ENCODE assay signal across 1 cellular context in the genomic region with DNA sequence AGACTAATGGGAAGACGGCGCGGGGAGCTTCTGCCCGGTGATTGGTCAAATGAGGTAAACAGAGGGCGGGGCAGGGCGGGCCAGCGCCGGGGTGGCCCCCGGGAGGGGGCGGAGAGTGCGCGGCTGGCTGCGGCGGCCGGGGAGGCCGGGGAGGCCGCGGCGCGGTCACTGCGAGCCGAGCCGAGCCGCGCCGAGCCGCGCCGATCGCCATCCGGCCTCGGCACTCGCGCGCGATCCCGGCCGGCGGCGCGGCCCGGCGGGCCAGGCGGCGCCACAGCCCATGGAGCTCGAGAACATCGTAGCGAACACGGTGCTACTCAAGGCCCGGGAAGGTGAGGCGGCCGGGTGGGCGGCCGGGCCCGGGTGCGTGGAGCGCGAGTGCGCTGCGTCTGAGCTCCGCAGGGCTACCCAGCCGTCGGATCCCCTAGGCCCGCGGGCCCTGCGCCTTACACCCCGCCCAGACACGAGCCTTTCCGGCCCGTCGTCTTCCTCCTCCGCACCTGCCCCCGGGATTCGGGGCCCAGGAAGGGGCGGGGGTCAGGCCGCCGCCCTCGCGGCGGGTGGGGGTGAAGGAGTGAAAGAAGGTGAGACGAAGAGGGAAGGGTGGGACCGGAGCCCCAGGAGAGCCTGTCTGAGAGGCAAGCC.
TF ChIP-seq lines count a peak whose summit lies in the region.

A gene (plus strand): TSS at position 111 of the 645 bp plus-strand sequence. CDS start 170 bp downstream, at position 281.

TF ChIP-seq in K562, 482 proteins besides CTCF, POLR2A, EP300 and RAD21 (continued from another document and continues in another):
- TF ChIP-seq, protein P1, sequence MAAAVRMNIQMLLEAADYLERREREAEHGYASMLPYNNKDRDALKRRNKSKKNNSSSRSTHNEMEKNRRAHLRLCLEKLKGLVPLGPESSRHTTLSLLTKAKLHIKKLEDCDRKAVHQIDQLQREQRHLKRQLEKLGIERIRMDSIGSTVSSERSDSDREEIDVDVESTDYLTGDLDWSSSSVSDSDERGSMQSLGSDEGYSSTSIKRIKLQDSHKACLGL (CRISPR knock-in tag; IDR thresholded peaks at IDR 0.05; ENCODE audit: borderline replicate concordance, poor library complexity, severe bottlenecking), result no peak
- TF ChIP-seq NFIX (CRISPR knock-in tag; IDR thresholded peaks at IDR 0.05; ENCODE audit: low read depth) (no peak), SAFB (IDR thresholded peaks at IDR 0.05; ENCODE audit: borderline replicate concordance, low read depth, low read length) (no peak), RBM15 (IDR thresholded peaks at IDR 0.05; ENCODE audit: insufficient read depth, low read length) (no peak), POLR3A (IDR thresholded peaks at IDR 0.05; ENCODE audit: borderline replicate concordance, extremely low read depth, insufficient read depth, insufficient read length) (no peak), GATAD2A (IDR thresholded peaks at IDR 0.05) (no peak), POLR3G (IDR thresholded peaks at IDR 0.05; ENCODE audit: extremely low read depth, insufficient read length, insufficient replicate concordance) (no peak), KDM4B (IDR thresholded peaks at IDR 0.05; ENCODE audit: borderline replicate concordance in 2 of 2, low read depth in 1 of 2) (no peak), HDAC8 (tag; IDR thresholded peaks at IDR 0.05) (no peak), ZNF436 (CRISPR knock-in tag; IDR thresholded peaks at IDR 0.05) (no peak), ZNF76 (CRISPR knock-in tag; IDR thresholded peaks at IDR 0.05; ENCODE audit: borderline replicate concordance) (no peak), U2AF1 (optimal IDR thresholded peaks at IDR 0.05; ENCODE audit: low read depth, low read length) (peak; percentile 61), MEF2D (tag; conservative IDR thresholded peaks at IDR 0.05; ENCODE audit: low read depth) (no peak), FOXA3 (CRISPR knock-in tag; conservative IDR thresholded peaks at IDR 0.05 in 1 of 2, IDR thresholded peaks at IDR 0.05 in 1 of 2) (no peak), ZNF134 (CRISPR knock-in tag; conservative IDR thresholded peaks at IDR 0.05) (no peak), KHSRP (IDR thresholded peaks at IDR 0.05) (no peak), GTF2F1 (IDR thresholded peaks at IDR 0.05; ENCODE audit: low read depth, low read length) (no peak), ZNF584 (CRISPR knock-in tag; IDR thresholded peaks at IDR 0.05; ENCODE audit: low read depth) (no peak), SLC30A9 (CRISPR knock-in tag; IDR thresholded peaks at IDR 0.05) (no peak), SMARCA5 (IDR thresholded peaks at IDR 0.05) (no peak), MEF2A (IDR thresholded peaks at IDR 0.05; ENCODE audit: control insufficient read depth, low read depth, low read length) (no peak), FOSL1 (tag; conservative IDR thresholded peaks at IDR 0.05) (0 out of 2 replicates have a peak, but pooled peaks have one; percentile 16), RBM17 (IDR thresholded peaks at IDR 0.05; ENCODE audit: borderline replicate concordance, low read depth, low read length) (no peak), ILF3 (IDR thresholded peaks at IDR 0.05; ENCODE audit: borderline replicate concordance) (no peak), CHD4 (IDR thresholded peaks at IDR 0.05; ENCODE audit: insufficient read depth, insufficient replicate concordance, low read depth, low read length, poor library complexity, severe bottlenecking) (no peak), HNRNPL (IDR thresholded peaks at IDR 0.05; ENCODE audit: low read depth, low read length) (no peak), ZNF174 (CRISPR knock-in tag; IDR thresholded peaks at IDR 0.05) (no peak), NELFE (IDR thresholded peaks at IDR 0.05; ENCODE audit: insufficient read depth, insufficient read length) (no peak), CBX2 (IDR thresholded peaks at IDR 0.05; ENCODE audit: insufficient read depth, low read length, poor library complexity, severe bottlenecking) (no peak), MYC (IDR thresholded peaks at IDR 0.05; ENCODE audit: low read depth, low read length) (peak; percentile 42; the same call in 1 of the 2 replicates), MYC (CRISPR knock-in tag; IDR thresholded peaks at IDR 0.05; ENCODE audit: borderline replicate concordance, low read depth) (no peak), TGIF2 (CRISPR knock-in tag; IDR thresholded peaks at IDR 0.05) (no peak), CREM (IDR thresholded peaks at IDR 0.05; ENCODE audit: low read depth) (peak; percentile 26; the same call in 1 of the 2 replicates), ZNF146 (CRISPR knock-in tag; IDR thresholded peaks at IDR 0.05; ENCODE audit: unreplicated experiment) (no peak), XRCC4 (IDR thresholded peaks at IDR 0.05; ENCODE audit: extremely low read depth, insufficient read depth, insufficient read length) (no peak), PTTG1 (tag; IDR thresholded peaks at IDR 0.05; ENCODE audit: low read depth) (no peak), DPF2 (IDR thresholded peaks at IDR 0.05) (no peak), ZBED1 (IDR thresholded peaks at IDR 0.05) (no peak), PML (IDR thresholded peaks at IDR 0.05; ENCODE audit: low read length) (no peak)
- TF ChIP-seq, protein P2, sequence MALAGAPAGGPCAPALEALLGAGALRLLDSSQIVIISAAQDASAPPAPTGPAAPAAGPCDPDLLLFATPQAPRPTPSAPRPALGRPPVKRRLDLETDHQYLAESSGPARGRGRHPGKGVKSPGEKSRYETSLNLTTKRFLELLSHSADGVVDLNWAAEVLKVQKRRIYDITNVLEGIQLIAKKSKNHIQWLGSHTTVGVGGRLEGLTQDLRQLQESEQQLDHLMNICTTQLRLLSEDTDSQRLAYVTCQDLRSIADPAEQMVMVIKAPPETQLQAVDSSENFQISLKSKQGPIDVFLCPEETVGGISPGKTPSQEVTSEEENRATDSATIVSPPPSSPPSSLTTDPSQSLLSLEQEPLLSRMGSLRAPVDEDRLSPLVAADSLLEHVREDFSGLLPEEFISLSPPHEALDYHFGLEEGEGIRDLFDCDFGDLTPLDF (CRISPR knock-in tag; IDR thresholded peaks at IDR 0.05), result no peak
- TF ChIP-seq, protein P3, sequence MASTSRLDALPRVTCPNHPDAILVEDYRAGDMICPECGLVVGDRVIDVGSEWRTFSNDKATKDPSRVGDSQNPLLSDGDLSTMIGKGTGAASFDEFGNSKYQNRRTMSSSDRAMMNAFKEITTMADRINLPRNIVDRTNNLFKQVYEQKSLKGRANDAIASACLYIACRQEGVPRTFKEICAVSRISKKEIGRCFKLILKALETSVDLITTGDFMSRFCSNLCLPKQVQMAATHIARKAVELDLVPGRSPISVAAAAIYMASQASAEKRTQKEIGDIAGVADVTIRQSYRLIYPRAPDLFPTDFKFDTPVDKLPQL (IDR thresholded peaks at IDR 0.05; ENCODE audit: extremely low read depth, insufficient read length), result no peak
- TF ChIP-seq, protein P4, sequence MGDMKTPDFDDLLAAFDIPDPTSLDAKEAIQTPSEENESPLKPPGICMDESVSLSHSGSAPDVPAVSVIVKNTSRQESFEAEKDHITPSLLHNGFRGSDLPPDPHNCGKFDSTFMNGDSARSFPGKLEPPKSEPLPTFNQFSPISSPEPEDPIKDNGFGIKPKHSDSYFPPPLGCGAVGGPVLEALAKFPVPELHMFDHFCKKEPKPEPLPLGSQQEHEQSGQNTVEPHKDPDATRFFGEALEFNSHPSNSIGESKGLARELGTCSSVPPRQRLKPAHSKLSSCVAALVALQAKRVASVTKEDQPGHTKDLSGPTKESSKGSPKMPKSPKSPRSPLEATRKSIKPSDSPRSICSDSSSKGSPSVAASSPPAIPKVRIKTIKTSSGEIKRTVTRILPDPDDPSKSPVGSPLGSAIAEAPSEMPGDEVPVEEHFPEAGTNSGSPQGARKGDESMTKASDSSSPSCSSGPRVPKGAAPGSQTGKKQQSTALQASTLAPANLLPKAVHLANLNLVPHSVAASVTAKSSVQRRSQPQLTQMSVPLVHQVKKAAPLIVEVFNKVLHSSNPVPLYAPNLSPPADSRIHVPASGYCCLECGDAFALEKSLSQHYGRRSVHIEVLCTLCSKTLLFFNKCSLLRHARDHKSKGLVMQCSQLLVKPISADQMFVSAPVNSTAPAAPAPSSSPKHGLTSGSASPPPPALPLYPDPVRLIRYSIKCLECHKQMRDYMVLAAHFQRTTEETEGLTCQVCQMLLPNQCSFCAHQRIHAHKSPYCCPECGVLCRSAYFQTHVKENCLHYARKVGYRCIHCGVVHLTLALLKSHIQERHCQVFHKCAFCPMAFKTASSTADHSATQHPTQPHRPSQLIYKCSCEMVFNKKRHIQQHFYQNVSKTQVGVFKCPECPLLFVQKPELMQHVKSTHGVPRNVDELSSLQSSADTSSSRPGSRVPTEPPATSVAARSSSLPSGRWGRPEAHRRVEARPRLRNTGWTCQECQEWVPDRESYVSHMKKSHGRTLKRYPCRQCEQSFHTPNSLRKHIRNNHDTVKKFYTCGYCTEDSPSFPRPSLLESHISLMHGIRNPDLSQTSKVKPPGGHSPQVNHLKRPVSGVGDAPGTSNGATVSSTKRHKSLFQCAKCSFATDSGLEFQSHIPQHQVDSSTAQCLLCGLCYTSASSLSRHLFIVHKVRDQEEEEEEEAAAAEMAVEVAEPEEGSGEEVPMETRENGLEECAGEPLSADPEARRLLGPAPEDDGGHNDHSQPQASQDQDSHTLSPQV (IDR thresholded peaks at IDR 0.05), result no peak
- TF ChIP-seq, protein P5, sequence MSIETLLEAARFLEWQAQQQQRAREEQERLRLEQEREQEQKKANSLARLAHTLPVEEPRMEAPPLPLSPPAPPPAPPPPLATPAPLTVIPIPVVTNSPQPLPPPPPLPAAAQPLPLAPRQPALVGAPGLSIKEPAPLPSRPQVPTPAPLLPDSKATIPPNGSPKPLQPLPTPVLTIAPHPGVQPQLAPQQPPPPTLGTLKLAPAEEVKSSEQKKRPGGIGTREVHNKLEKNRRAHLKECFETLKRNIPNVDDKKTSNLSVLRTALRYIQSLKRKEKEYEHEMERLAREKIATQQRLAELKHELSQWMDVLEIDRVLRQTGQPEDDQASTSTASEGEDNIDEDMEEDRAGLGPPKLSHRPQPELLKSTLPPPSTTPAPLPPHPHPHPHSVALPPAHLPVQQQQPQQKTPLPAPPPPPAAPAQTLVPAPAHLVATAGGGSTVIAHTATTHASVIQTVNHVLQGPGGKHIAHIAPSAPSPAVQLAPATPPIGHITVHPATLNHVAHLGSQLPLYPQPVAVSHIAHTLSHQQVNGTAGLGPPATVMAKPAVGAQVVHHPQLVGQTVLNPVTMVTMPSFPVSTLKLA (conservative IDR thresholded peaks at IDR 0.05), result no peak
- TF ChIP-seq, protein P6, sequence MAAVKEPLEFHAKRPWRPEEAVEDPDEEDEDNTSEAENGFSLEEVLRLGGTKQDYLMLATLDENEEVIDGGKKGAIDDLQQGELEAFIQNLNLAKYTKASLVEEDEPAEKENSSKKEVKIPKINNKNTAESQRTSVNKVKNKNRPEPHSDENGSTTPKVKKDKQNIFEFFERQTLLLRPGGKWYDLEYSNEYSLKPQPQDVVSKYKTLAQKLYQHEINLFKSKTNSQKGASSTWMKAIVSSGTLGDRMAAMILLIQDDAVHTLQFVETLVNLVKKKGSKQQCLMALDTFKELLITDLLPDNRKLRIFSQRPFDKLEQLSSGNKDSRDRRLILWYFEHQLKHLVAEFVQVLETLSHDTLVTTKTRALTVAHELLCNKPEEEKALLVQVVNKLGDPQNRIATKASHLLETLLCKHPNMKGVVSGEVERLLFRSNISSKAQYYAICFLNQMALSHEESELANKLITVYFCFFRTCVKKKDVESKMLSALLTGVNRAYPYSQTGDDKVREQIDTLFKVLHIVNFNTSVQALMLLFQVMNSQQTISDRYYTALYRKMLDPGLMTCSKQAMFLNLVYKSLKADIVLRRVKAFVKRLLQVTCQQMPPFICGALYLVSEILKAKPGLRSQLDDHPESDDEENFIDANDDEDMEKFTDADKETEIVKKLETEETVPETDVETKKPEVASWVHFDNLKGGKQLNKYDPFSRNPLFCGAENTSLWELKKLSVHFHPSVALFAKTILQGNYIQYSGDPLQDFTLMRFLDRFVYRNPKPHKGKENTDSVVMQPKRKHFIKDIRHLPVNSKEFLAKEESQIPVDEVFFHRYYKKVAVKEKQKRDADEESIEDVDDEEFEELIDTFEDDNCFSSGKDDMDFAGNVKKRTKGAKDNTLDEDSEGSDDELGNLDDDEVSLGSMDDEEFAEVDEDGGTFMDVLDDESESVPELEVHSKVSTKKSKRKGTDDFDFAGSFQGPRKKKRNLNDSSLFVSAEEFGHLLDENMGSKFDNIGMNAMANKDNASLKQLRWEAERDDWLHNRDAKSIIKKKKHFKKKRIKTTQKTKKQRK (IDR thresholded peaks at IDR 0.05; ENCODE audit: borderline replicate concordance, low read depth, low read length), result no peak
- TF ChIP-seq, protein P7, sequence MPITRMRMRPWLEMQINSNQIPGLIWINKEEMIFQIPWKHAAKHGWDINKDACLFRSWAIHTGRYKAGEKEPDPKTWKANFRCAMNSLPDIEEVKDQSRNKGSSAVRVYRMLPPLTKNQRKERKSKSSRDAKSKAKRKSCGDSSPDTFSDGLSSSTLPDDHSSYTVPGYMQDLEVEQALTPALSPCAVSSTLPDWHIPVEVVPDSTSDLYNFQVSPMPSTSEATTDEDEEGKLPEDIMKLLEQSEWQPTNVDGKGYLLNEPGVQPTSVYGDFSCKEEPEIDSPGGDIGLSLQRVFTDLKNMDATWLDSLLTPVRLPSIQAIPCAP (CRISPR knock-in tag; IDR thresholded peaks at IDR 0.05; ENCODE audit: borderline replicate concordance), result no peak
